In the genomic region with DNA sequence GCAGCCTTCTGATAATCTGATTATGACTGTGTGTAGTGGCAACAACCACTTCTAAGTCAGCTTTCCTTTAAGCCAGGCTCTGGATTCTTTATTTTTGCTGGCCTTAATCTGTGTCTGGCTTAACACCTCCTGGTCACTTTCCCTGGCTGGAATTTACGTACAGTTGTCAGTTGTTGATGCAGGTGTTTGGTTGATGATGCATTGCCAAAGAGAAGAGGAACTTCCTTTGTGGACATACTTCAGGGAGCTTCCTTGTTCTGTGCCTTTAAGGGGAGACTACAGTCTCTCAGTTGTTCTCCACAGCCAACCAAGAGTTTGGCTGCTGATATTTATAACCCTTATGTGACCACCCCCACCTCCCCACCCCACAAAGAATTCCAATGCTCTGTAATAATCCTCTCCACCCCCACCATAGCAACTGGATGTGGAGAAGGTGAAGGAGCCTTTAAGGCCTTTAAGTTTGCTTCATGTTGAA, we compare ENCODE assay signal across 9 cellular contexts.
DNase-seq lines count a peak whose midpoint lies in the region; ATAC-seq, FAIRE-seq and TF ChIP-seq lines count a peak whose summit lies in the region.
"Had no signal": no experiment of that assay in that cellular context is flagged by ENCODE, and none has a peak within 500 bp of the region (broad histone marks: within the 10 kb centered on the region; RNA-seq: fewer than 3 reads in every experiment).

No MANE protein-coding gene starts in this region.

- H2AFZ ChIP-seq in MM.1S (ENCODE audit: low read length), result no peak overlapping the region

- H3K9me2 ChIP-seq in MM.1S (replicated peaks; ENCODE audit: insufficient read depth, low read length), result no peaks in the 10 kb centered on the region

- H3F3A ChIP-seq in MM.1S (ENCODE audit: insufficient read depth, low read length), result peaks cover 26% of the 10 kb centered on the region

- peaks cover 9% of the 10 kb centered on the region for H3K36me3 Mint-ChIP-seq in memory B cell
- H3K36me3 Mint-ChIP-seq in naive thymus-derived CD8-positive, alpha-beta T cell, result peaks cover 0 to 26% (median 0%) of the 10 kb centered on the region in 3 donors

- DNase-seq in AML-193 (lab: John Stamatoyannopoulos, UW) (peak; percentile 29 to 37), MM.1S (no peak), bronchial epithelial cell (ENCODE audit: low read depth) (peak; percentile 51), memory B cell (ENCODE audit: low spot score in 2 of 2) (no peak), anterior cingulate cortex (lab: John Stamatoyannopoulos, UW) (no peak), DMS114 treated with DMSO at 0.1 percent for 48 hours (lab: John Stamatoyannopoulos, UW; ENCODE audit: unreplicated experiment) (no peak)
- DNase-seq in naive thymus-derived CD8-positive, alpha-beta T cell, result no peak
- DNase-seq in stimulated activated naive CD4-positive, alpha-beta T cell (lab: John Stamatoyannopoulos, UW), result no peak

- 0 out of 2 replicates have a peak overlapping the region, but pooled peaks have one; percentile 49 for H3K4me2 ChIP-seq in MM.1S (ENCODE audit: low read depth, low read length)

- no peaks in the 10 kb centered on the region for H4K20me1 ChIP-seq in MM.1S (ENCODE audit: insufficient read depth, low read length)

- H3K27me3 Mint-ChIP-seq in memory B cell, result no peaks in the 10 kb centered on the region
- H3K27me3 Mint-ChIP-seq in naive thymus-derived CD8-positive, alpha-beta T cell, result no peaks in the 10 kb centered on the region

- H3K4me3 Mint-ChIP-seq in memory B cell, result no peak overlapping the region
- peak overlapping the region in 1 of 10 donors; percentile 38 for H3K4me3 Mint-ChIP-seq in naive thymus-derived CD8-positive, alpha-beta T cell

- H3K4me3 ChIP-seq in MM.1S (ENCODE audit: low read length) (no peak overlapping the region), bronchial epithelial cell (ENCODE audit: low read depth, low read length) (no peak overlapping the region)

- H3K4me1 ChIP-seq in MM.1S (ENCODE audit: low read length), result peaks cover 69% of the 10 kb centered on the region

- FAIRE-seq in bronchial epithelial cell (lab: Jason Lieb, UNC), result peak; percentile 43
- FAIRE-seq: GM18507 had no signal

- H3K27me3 ChIP-seq in MM.1S (replicated peaks; ENCODE audit: insufficient read depth, low read length) (no peaks in the 10 kb centered on the region), bronchial epithelial cell (ENCODE audit: control insufficient read depth, insufficient read depth, low read length) (no peaks in the 10 kb centered on the region)

- ATAC-seq in memory B cell (ENCODE audit: low read depth), result peak; percentile 75
- ATAC-seq in naive thymus-derived CD8-positive, alpha-beta T cell, result no peak

- no peaks in the 10 kb centered on the region for H3K9me3 Mint-ChIP-seq in memory B cell
- H3K9me3 Mint-ChIP-seq in naive thymus-derived CD8-positive, alpha-beta T cell, result no peaks in the 10 kb centered on the region

- TF ChIP-seq CTCF in MM.1S (IDR thresholded peaks at IDR 0.05; ENCODE audit: low read length) (no peak), bronchial epithelial cell (IDR thresholded peaks at IDR 0.05; ENCODE audit: insufficient read depth, low read length, severe bottlenecking) (no peak)

- H3K79me2 ChIP-seq in MM.1S (ENCODE audit: low read length), result peaks cover 92% of the 10 kb centered on the region

- POLR2A ChIA-PET in naive thymus-derived CD8-positive, alpha-beta T cell (lab: Charles Lee), result interaction anchor here (0.6 to 2.4 kb wide), 2 partner anchors 15 to 106 kb away, joined by 4 to 13 read pairs; no protein-coding TSS in a partner anchor

- no peak overlapping the region for H3K9ac ChIP-seq in MM.1S (ENCODE audit: low read length)

- H3K36me3 ChIP-seq in MM.1S (replicated peaks; ENCODE audit: insufficient read depth, low read length) (no peaks in the 10 kb centered on the region; the same call in 1 of the 2 replicates), bronchial epithelial cell (ENCODE audit: control insufficient read depth, insufficient read depth, low read length) (peaks cover under 1% of the 10 kb centered on the region)

- H3K9me3 ChIP-seq in MM.1S (replicated peaks; ENCODE audit: insufficient read depth, low read length), result no peaks in the 10 kb centered on the region

- peaks cover 47% of the 10 kb centered on the region for H3K4me1 Mint-ChIP-seq in memory B cell
- H3K4me1 Mint-ChIP-seq in naive thymus-derived CD8-positive, alpha-beta T cell, result peaks cover 31 to 87% (median 69%) of the 10 kb centered on the region in 4 donors

- peak overlapping the region; percentile 77 for H3K27ac Mint-ChIP-seq in memory B cell
- H3K27ac Mint-ChIP-seq in naive thymus-derived CD8-positive, alpha-beta T cell, result peak overlapping the region in 4 of 10 donors; percentile 55 to 77 (median 62)

- no peak overlapping the region; the same call in 1 of the 2 replicates for H3K27ac ChIP-seq in MM.1S (ENCODE audit: low read length)

Comparison
In these comparisons a context has a peak if more than half of its experiments do, and no peak if none do; other contexts are left out.
1. DNase-seq: peak in AML-193 (2 of 2) and bronchial epithelial cell (single experiment); none in MM.1S (single experiment), memory B cell (0 of 2), naive thymus-derived CD8-positive, alpha-beta T cell (0 of 10), stimulated activated naive CD4-positive, alpha-beta T cell (0 of 6), anterior cingulate cortex (0 of 58) and DMS114 treated with DMSO at 0.1 percent for 48 hours (single experiment).